Comparison of ENCODE assay signal across 8 cellular contexts in the genomic region with DNA sequence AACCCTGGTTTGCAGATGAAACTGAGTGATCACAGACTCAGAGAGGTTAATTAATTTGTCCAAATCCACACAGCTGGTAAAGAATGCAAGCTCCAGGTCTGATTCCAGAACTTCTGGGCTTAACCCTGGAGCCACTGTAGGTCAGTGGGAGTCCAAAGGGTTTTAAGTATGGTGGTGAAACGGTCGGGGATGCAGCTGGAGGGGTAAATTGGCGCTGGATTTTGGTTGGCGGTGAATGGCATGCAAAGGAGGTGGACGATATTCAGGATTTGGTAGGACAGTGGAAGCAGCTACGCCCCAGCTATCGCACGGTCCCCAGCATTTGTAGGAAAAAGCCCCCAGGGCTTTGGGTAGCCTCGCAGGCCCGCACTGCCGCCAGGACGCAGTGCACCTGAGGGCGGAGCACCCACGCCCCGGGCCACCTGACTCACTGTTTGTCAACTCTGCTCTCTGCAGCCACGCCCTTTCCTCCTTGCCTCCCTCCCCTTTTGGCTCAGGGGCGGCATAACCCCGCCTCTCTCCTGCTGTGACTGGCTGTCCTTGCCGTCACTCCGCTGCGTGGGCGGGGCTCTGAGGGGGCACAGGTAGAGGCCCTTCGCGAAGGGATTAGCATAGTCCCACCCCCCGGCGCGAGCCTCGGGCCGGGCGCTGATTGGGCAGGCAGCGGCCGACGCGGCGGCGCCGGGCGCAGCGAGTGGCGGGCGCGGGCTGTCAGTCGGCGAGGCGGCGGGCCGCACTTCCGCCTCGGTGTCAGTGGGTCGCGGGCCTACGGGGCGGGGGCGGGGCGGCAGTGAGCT.
DNase-seq lines count a peak whose midpoint lies in the region; FAIRE-seq and TF ChIP-seq lines count a peak whose summit lies in the region.

Gene OSBPL2 (plus strand): TSS at position 750 of the 797 bp plus-strand sequence. CDS start 17,664 bp downstream, outside the sequence.

- peak; percentile 62 for FAIRE-seq in H54 (lab: Jason Lieb, UNC)

- no peaks in the 10 kb centered on the region for H3F3A ChIP-seq in Loucy (ENCODE audit: low read depth)

- H3K4me2 ChIP-seq in Loucy (ENCODE audit: low read depth, low read length, poor library complexity, severe bottlenecking) = peak within 1 kb of the TSS; percentile 96

- no peaks in the 10 kb centered on the region for H3K9me3 ChIP-seq in Loucy (ENCODE audit: insufficient read depth, low read depth, low read length)

- no peaks in the 10 kb centered on the region for H3K36me3 ChIP-seq in Loucy (ENCODE audit: insufficient read depth, low read length)

- peak within 1 kb of the TSS; percentile 81 for H3K9ac ChIP-seq in Loucy (ENCODE audit: low read depth, low read length, poor library complexity, severe bottlenecking)

- peaks cover 44% of the 10 kb centered on the region for H3K4me1 ChIP-seq in Loucy (ENCODE audit: insufficient read depth, low read length, poor library complexity, severe bottlenecking)

- peak within 1 kb of the TSS; percentile 71 for H2AFZ ChIP-seq in Loucy (ENCODE audit: low read length)

- TF ChIP-seq POLR2A in H54 (IDR thresholded peaks at IDR 0.05; ENCODE audit: low read depth, low read length) (peak; percentile 47), Raji (IDR thresholded peaks at IDR 0.05; ENCODE audit: insufficient read depth, low read depth, low read length) (peak; percentile 48; the same call in 1 of the 2 replicates)

- peaks cover 11% of the 10 kb centered on the region for H3K27me3 Mint-ChIP-seq in nephron (ENCODE audit: low read depth)
- no peaks in the 10 kb centered on the region for H3K27me3 Mint-ChIP-seq in stimulated activated naive CD8-positive, alpha-beta T cell treated with anti-CD3 and anti-CD28 coated beads, Interleukin-15, Interleukin-2, amounts not matched to agents 100 ng/mL and 50 ng/mL, for 24 hours

- H3K4me3 Mint-ChIP-seq in nephron = peak within 1 kb of the TSS; percentile 86 to 96 (median 94)
- H3K4me3 Mint-ChIP-seq in stimulated activated naive CD8-positive, alpha-beta T cell treated with anti-CD3 and anti-CD28 coated beads, Interleukin-15, Interleukin-2, amounts not matched to agents 100 ng/mL and 50 ng/mL, for 24 hours = peak within 1 kb of the TSS; percentile 85

- DNase-seq in EH (ENCODE audit: low read depth) (peak; percentile 96), H54 (ENCODE audit: insufficient read length, low spot score) (peak; percentile 100), fibroblast of peridontal ligament (ENCODE audit: extremely low read depth) (peak; percentile 92)
- peak; percentile 100 for DNase-seq in activated T-helper 9 cell treated with anti-CD3 and anti-CD28 coated beads, Interleukin-2, amount 50 U/mL, for 16 hours (ENCODE audit: low read depth)

- no peaks in the 10 kb centered on the region for H3K9me2 ChIP-seq in Loucy (replicated peaks; ENCODE audit: low read depth, low read length)

- H3K27me3 ChIP-seq in Loucy (ENCODE audit: insufficient read depth, low read length, poor library complexity, severe bottlenecking) = no peaks in the 10 kb centered on the region

- peaks cover 36% of the 10 kb centered on the region for H4K20me1 ChIP-seq in Loucy (ENCODE audit: insufficient read depth, low read length, poor library complexity, severe bottlenecking)

- no peaks in the 10 kb centered on the region for H3K9me3 Mint-ChIP-seq in nephron
- no peaks in the 10 kb centered on the region for H3K9me3 Mint-ChIP-seq in stimulated activated naive CD8-positive, alpha-beta T cell treated with anti-CD3 and anti-CD28 coated beads, Interleukin-15, Interleukin-2, amounts not matched to agents 100 ng/mL and 50 ng/mL, for 24 hours

- H3K27ac Mint-ChIP-seq in nephron = peak within 1 kb of the TSS; percentile 51 to 87 (median 71)
- H3K27ac Mint-ChIP-seq in stimulated activated naive CD8-positive, alpha-beta T cell treated with anti-CD3 and anti-CD28 coated beads, Interleukin-15, Interleukin-2, amounts not matched to agents 100 ng/mL and 50 ng/mL, for 24 hours = peak within 1 kb of the TSS; percentile 81

- peaks cover 12% of the 10 kb centered on the region for H3K4me1 Mint-ChIP-seq in nephron
- peaks cover 27% of the 10 kb centered on the region for H3K4me1 Mint-ChIP-seq in stimulated activated naive CD8-positive, alpha-beta T cell treated with anti-CD3 and anti-CD28 coated beads, Interleukin-15, Interleukin-2, amounts not matched to agents 100 ng/mL and 50 ng/mL, for 24 hours (ENCODE audit: low read depth)

- TF ChIP-seq CTCF in Loucy (conservative IDR thresholded peaks at IDR 0.05; ENCODE audit: low read length) (no peak), nephron (IDR thresholded peaks at IDR 0.05; ENCODE audit: unreplicated experiment in 3 of 3) (no peak)

- H3K4me3 ChIP-seq in Loucy (ENCODE audit: low read length, poor library complexity, severe bottlenecking) = peak within 1 kb of the TSS; percentile 94

- H3K79me2 ChIP-seq in Loucy (ENCODE audit: insufficient read depth, low read length) = peaks cover 44% of the 10 kb centered on the region

- no peaks in the 10 kb centered on the region for H3K36me3 Mint-ChIP-seq in nephron (ENCODE audit: low read depth)
- H3K36me3 Mint-ChIP-seq in stimulated activated naive CD8-positive, alpha-beta T cell treated with anti-CD3 and anti-CD28 coated beads, Interleukin-15, Interleukin-2, amounts not matched to agents 100 ng/mL and 50 ng/mL, for 24 hours (ENCODE audit: low read depth) = peaks cover 4% of the 10 kb centered on the region

Comparison
In these comparisons a context has a peak if more than half of its experiments do, and no peak if none do; other contexts are left out.
1. Peak in every context shown above with its lines: DNase-seq and H3K4me3 ChIP-seq.